Comparison of ENCODE assay signal across 8 cellular contexts in genomic region chr11:803770-804598, GRCh38. TPM values are rescaled to one million over a fixed set of nuclear protein-coding genes. Genes with fewer than 3 reads are reported as not detected.
DNase-seq lines count a peak whose midpoint lies in the region; ATAC-seq and TF ChIP-seq lines count a peak whose summit lies in the region.

No MANE protein-coding gene starts in this region.

- peaks cover 15 to 17% of the 10 kb centered on the region in 2 donors for H3K4me1 ChIP-seq in naive thymus-derived CD4-positive, alpha-beta T cell (ENCODE audit: control insufficient read depth in 2 of 2, insufficient read depth in 2 of 2, low read length in 2 of 2)

- DNase-seq in CD4-positive, alpha-beta T cell = no peak
- DNase-seq in LNCaP clone FGC (ENCODE audit: low read depth) (no peak), Ammon's horn (ENCODE audit: low spot score) (no peak)
- no peak for DNase-seq in naive thymus-derived CD4-positive, alpha-beta T cell
- no peak for DNase-seq in activated effector memory CD4-positive, alpha-beta T cell treated with anti-CD3 and anti-CD28 coated beads, Interleukin-2, amount 50 U/mL, for 16 hours

- H3K9me3 ChIP-seq in CD4-positive, alpha-beta T cell (ENCODE audit: control insufficient read depth, low read length) = no peaks in the 10 kb centered on the region
- H3K9me3 ChIP-seq in naive thymus-derived CD4-positive, alpha-beta T cell (ENCODE audit: control insufficient read depth in 2 of 3, low read length in 3 of 3) = no peaks in the 10 kb centered on the region

- peak overlapping the region; percentile 74 for H3K4me3 ChIP-seq in LNCaP clone FGC (ENCODE audit: low read depth, low read length)
- peak overlapping the region; percentile 66 for H3K4me3 ChIP-seq in naive thymus-derived CD4-positive, alpha-beta T cell (ENCODE audit: low read length)

- H3K27ac ChIP-seq in CD4-positive, alpha-beta T cell (ENCODE audit: low read depth, low read length) = peak overlapping the region; percentile 81
- peak overlapping the region; percentile 91 for H3K27ac ChIP-seq in naive thymus-derived CD4-positive, alpha-beta T cell (ENCODE audit: low read depth, low read length)

- ATAC-seq in CD4-positive, alpha-beta T cell (ENCODE audit: poor library complexity) = no peak
- ATAC-seq in naive thymus-derived CD4-positive, alpha-beta T cell = no peak
- no peak for ATAC-seq in GM21390 (IDR thresholded peaks at IDR 0.05; ENCODE audit: unreplicated experiment)
- no peak for ATAC-seq in GM21515 (IDR thresholded peaks at IDR 0.05; ENCODE audit: unreplicated experiment)

- POLR2A ChIA-PET in CD4-positive, alpha-beta T cell (lab: Charles Lee) = interaction anchor here (0.8 to 5.6 kb wide), 3 partner anchors 16 to 268 kb away, joined by 3 to 31 read pairs (median 3); partner anchors contain the start of gene PNPLA2
- POLR2A ChIA-PET in naive thymus-derived CD4-positive, alpha-beta T cell (lab: Charles Lee) = interaction anchor here (0.5 to 8.5 kb wide), 9 partner anchors 8 to 392 kb away, joined by 3 to 66 read pairs (median 4); partner anchors contain the start of genes PNPLA2, POLR2L, RNH1 and TSPAN4

- no peaks in the 10 kb centered on the region for H3K9me3 Mint-ChIP-seq in CD4-positive, alpha-beta T cell
- no peaks in the 10 kb centered on the region for H3K9me3 Mint-ChIP-seq in brain
- peaks cover 0 to 2% (median 0%) of the 10 kb centered on the region in 11 donors for H3K9me3 Mint-ChIP-seq in naive thymus-derived CD4-positive, alpha-beta T cell

- H3K4me1 Mint-ChIP-seq in CD4-positive, alpha-beta T cell (ENCODE audit: low read depth) = peaks cover 11% of the 10 kb centered on the region
- H3K4me1 Mint-ChIP-seq in brain = peaks cover 31% of the 10 kb centered on the region
- H3K4me1 Mint-ChIP-seq in naive thymus-derived CD4-positive, alpha-beta T cell = peaks cover 0 to 25% (median 18%) of the 10 kb centered on the region in 7 donors

- no peaks in the 10 kb centered on the region for H3K27me3 Mint-ChIP-seq in CD4-positive, alpha-beta T cell
- peaks cover 4% of the 10 kb centered on the region for H3K27me3 Mint-ChIP-seq in brain
- no peaks in the 10 kb centered on the region for H3K27me3 Mint-ChIP-seq in naive thymus-derived CD4-positive, alpha-beta T cell

- H3K27ac Mint-ChIP-seq in CD4-positive, alpha-beta T cell = peak overlapping the region; percentile 47
- H3K27ac Mint-ChIP-seq in brain = peak overlapping the region; percentile 28 to 89 (median 55)
- peak overlapping the region in 4 of 9 donors; percentile 46 to 84 (median 72) for H3K27ac Mint-ChIP-seq in naive thymus-derived CD4-positive, alpha-beta T cell

- H3K27me3 ChIP-seq in CD4-positive, alpha-beta T cell (ENCODE audit: control insufficient read depth, insufficient read depth, low read length) = no peaks in the 10 kb centered on the region
- no peaks in the 10 kb centered on the region for H3K27me3 ChIP-seq in naive thymus-derived CD4-positive, alpha-beta T cell (ENCODE audit: control insufficient read depth in 2 of 2, insufficient read depth in 2 of 2, low read length in 2 of 2)

- CTCF ChIA-PET in CD4-positive, alpha-beta T cell (lab: Charles Lee) = no interaction called here
- CTCF ChIA-PET in naive thymus-derived CD4-positive, alpha-beta T cell (lab: Charles Lee) = interaction anchor here (0.9 kb wide), 1 partner anchor 13 kb away, joined by 3 read pairs; no protein-coding TSS in a partner anchor

- intact Hi-C loops in CD4-positive, alpha-beta T cell (cut with DNase I, micrococcal nuclease) = loop anchor here in 1 of 2 experiments (10.0 kb wide), 1 partner anchor 569 kb away; the partner anchor contains the start of genes PSMD13 and SIRT3
- intact Hi-C loops in naive thymus-derived CD4-positive, alpha-beta T cell (cut with micrococcal nuclease) = loop anchor here in 1 of 2 donors (2.0 kb wide), 1 partner anchor 109 kb away; the partner anchor contains the start of genes DEAF1 and TMEM80

- H3K4me3 Mint-ChIP-seq in CD4-positive, alpha-beta T cell = peak overlapping the region; percentile 81
- peak overlapping the region; percentile 78 to 84 (median 82) for H3K4me3 Mint-ChIP-seq in brain
- peak overlapping the region; percentile 69 to 88 (median 78) for H3K4me3 Mint-ChIP-seq in naive thymus-derived CD4-positive, alpha-beta T cell

- H3K36me3 ChIP-seq in naive thymus-derived CD4-positive, alpha-beta T cell (ENCODE audit: control insufficient read depth in 2 of 3, insufficient read depth in 3 of 3, low read length in 3 of 3) = peaks cover 0 to 32% (median 5%) of the 10 kb centered on the region in 3 experiments

- no peaks in the 10 kb centered on the region for H3K36me3 Mint-ChIP-seq in CD4-positive, alpha-beta T cell (ENCODE audit: low read depth)
- no peaks in the 10 kb centered on the region for H3K36me3 Mint-ChIP-seq in brain
- H3K36me3 Mint-ChIP-seq in naive thymus-derived CD4-positive, alpha-beta T cell = peaks cover 0 to 5% (median 0%) of the 10 kb centered on the region in 5 donors

- TF ChIP-seq CTCF in CD4-positive, alpha-beta T cell (IDR thresholded peaks at IDR 0.05) = no peak
- TF ChIP-seq CTCF in LNCaP clone FGC (IDR thresholded peaks at IDR 0.05; ENCODE audit: control insufficient read depth, extremely low read depth, insufficient read depth) (no peak), brain (conservative IDR thresholded peaks at IDR 0.05) (no peak)

RNA-seq across cellular contexts. Expression of gene PIDD1, which starts 1.0 kb away (rescaled TPM):
- total RNA-seq in CD4-positive, alpha-beta T cell = 10 to 100 TPM; 32.6 to 33.0 TPM
- polyA plus RNA-seq in brain (ENCODE audit: insufficient read depth, low read depth, low replicate concordance) = 5.9 TPM
- total RNA-seq in naive thymus-derived CD4-positive, alpha-beta T cell = 10 to 100 TPM; 30.0 to 38.7 (median 34.1) TPM
- 1 to 10 TPM; 4.7 to 8.3 TPM for polyA plus RNA-seq in naive thymus-derived CD4-positive, alpha-beta T cell

RNA-seq across cellular contexts. Expression of gene RPLP2, which starts 5.8 kb away (rescaled TPM):
- total RNA-seq in CD4-positive, alpha-beta T cell = 1,000 to 10,000 TPM; 5,234 to 5,390 TPM
- polyA plus RNA-seq in brain (ENCODE audit: insufficient read depth, low read depth, low replicate concordance) = 1,764 TPM
- total RNA-seq in naive thymus-derived CD4-positive, alpha-beta T cell = 1,000 to 10,000 TPM; 2,266 to 5,944 (median 5,497) TPM
- polyA plus RNA-seq in naive thymus-derived CD4-positive, alpha-beta T cell = 1,000 to 10,000 TPM; 3,734 to 4,844 TPM

RNA-seq across cellular contexts. Expression of gene SLC25A22, which starts 5.9 kb away (rescaled TPM):
- 10 to 100 TPM in 1 of 2 experiments, 1 to 10 TPM in 1; 9.1 to 11.1 TPM for total RNA-seq in CD4-positive, alpha-beta T cell
- 40.7 TPM for polyA plus RNA-seq in brain (ENCODE audit: insufficient read depth, low read depth, low replicate concordance)
- 10 to 100 TPM; 17.4 to 58.4 (median 21.3) TPM for total RNA-seq in naive thymus-derived CD4-positive, alpha-beta T cell
- 10 to 100 TPM in 1 of 2 donors, 1 to 10 TPM in 1; 6.4 to 11.1 TPM for polyA plus RNA-seq in naive thymus-derived CD4-positive, alpha-beta T cell

RNA-seq across cellular contexts. Expression of gene CEND1, which starts 14.1 kb away (rescaled TPM):
- total RNA-seq in CD4-positive, alpha-beta T cell = not detected
- polyA plus RNA-seq in brain (ENCODE audit: insufficient read depth, low read depth, low replicate concordance) = 105 TPM
- 1 to 10 TPM in 1 of 5 experiments, not detected in 4; 2.3 TPM for total RNA-seq in naive thymus-derived CD4-positive, alpha-beta T cell
- polyA plus RNA-seq in naive thymus-derived CD4-positive, alpha-beta T cell = not detected

RNA-seq across cellular contexts. Expression of gene PNPLA2, which starts 14.7 kb away (rescaled TPM):
- 100 to 1,000 TPM; 202 to 220 TPM for total RNA-seq in CD4-positive, alpha-beta T cell
- polyA plus RNA-seq in brain (ENCODE audit: insufficient read depth, low read depth, low replicate concordance) = 67.9 TPM
- total RNA-seq in naive thymus-derived CD4-positive, alpha-beta T cell = 100 to 1,000 TPM in 4 of 5 experiments, 10 to 100 TPM in 1; 60.1 to 237 (median 205) TPM
- polyA plus RNA-seq in naive thymus-derived CD4-positive, alpha-beta T cell = 10 to 100 TPM; 26.0 to 40.4 TPM
